In the genomic region with DNA sequence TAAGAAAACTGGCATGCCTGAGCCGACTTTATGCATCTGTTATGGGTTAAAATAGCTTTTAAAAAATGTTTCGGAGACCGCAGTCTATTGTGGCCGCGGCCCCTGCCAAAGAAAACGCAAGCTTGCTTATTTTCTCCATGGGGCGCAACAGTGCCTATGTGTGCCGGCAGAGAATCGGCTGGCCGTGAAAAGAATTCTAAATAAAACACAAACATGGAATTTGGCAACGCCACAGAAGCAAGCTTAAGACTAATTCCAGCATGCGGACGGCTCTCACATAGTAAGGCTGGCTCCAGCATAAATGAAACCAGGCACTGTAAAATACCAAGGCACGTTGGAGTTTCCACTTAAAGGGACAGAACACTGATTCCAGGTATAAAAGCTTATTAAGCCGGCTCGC, we compare ENCODE assay signal across 14 cellular contexts. TPM values are rescaled to one million over a fixed set of nuclear protein-coding genes. Genes with fewer than 3 reads are reported as not detected.
A peak's percentile ranks its signal among the peaks of the same experiment; 100 is the strongest.
DNase-seq lines count a peak whose midpoint lies in the region; ATAC-seq and TF ChIP-seq lines count a peak whose summit lies in the region.
"Had no signal": no experiment of that assay in that cellular context is flagged by ENCODE, and none has a peak within 500 bp of the region (broad histone marks: within the 10 kb centered on the region; RNA-seq: fewer than 3 reads in every experiment).

No MANE protein-coding gene starts in this region.

- H4K20me1 ChIP-seq in PC-9 (ENCODE audit: insufficient read depth) = no peaks in the 10 kb centered on the region

- peak overlapping the region; percentile 55 for H3K4me3 Mint-ChIP-seq in activated T-cell treated with anti-CD3 and anti-CD28 coated beads, Interleukin-2, amount 50 U/mL, for 24 hours
- H3K4me3 Mint-ChIP-seq in activated naive CD8-positive, alpha-beta T cell treated with anti-CD3 and anti-CD28 coated beads, Interleukin-2, amount 10 ng/mL, durations not matched to agents 7 days and 5 days = peak overlapping the region; percentile 78
- H3K4me3 Mint-ChIP-seq: activated B cell treated with CpG ODN at 0.5 μM for 24 hours had no signal

- no peaks in the 10 kb centered on the region for H3K9me2 ChIP-seq in PC-9 (ENCODE audit: insufficient read depth)

- H3F3A ChIP-seq in PC-9 (ENCODE audit: insufficient read depth, low read depth) = no peaks in the 10 kb centered on the region

- peaks cover 94% of the 10 kb centered on the region for H3K4me1 Mint-ChIP-seq in activated T-cell treated with anti-CD3 and anti-CD28 coated beads, Interleukin-2, amount 50 U/mL, for 24 hours (ENCODE audit: low read depth)
- peaks cover 78% of the 10 kb centered on the region for H3K4me1 Mint-ChIP-seq in activated naive CD8-positive, alpha-beta T cell treated with anti-CD3 and anti-CD28 coated beads, Interleukin-2, amount 10 ng/mL, durations not matched to agents 7 days and 5 days
- H3K4me1 Mint-ChIP-seq: activated B cell treated with CpG ODN at 0.5 μM for 24 hours had no signal

- peak overlapping the region; percentile 42 for H3K27ac ChIP-seq in foreskin keratinocyte
- no peak overlapping the region for H3K27ac ChIP-seq in stomach smooth muscle (ENCODE audit: low read length)
- H3K27ac ChIP-seq in PC-9 = no peak overlapping the region
- H3K27ac ChIP-seq: BLaER1 treated with 17β-estradiol and CSF1 and Interleukin-3, amounts not matched to agents 10 nM and 100 nM; left lung; vagina had no signal

- H3K36me3 Mint-ChIP-seq in activated T-cell treated with anti-CD3 and anti-CD28 coated beads, Interleukin-2, amount 50 U/mL, for 24 hours (ENCODE audit: low read depth) = peaks cover 62% of the 10 kb centered on the region
- peaks cover 27% of the 10 kb centered on the region for H3K36me3 Mint-ChIP-seq in activated naive CD8-positive, alpha-beta T cell treated with anti-CD3 and anti-CD28 coated beads, Interleukin-2, amount 10 ng/mL, durations not matched to agents 7 days and 5 days

- H3K36me3 ChIP-seq in stomach smooth muscle (ENCODE audit: control insufficient read depth in 2 of 2, insufficient read depth in 2 of 2, low read length in 2 of 2) (no peaks in the 10 kb centered on the region), PC-9 (ENCODE audit: low read depth) (no peaks in the 10 kb centered on the region)
- H3K36me3 ChIP-seq: left lung, vagina had no signal

- no peak for DNase-seq in activated T-cell treated with anti-CD3 and anti-CD28 coated beads, Interleukin-2, amount 50 U/mL, for 24 hours
- no peak for DNase-seq in activated T-cell treated with anti-CD3 and anti-CD28 coated beads for 4 hours
- DNase-seq in activated naive CD8-positive, alpha-beta T cell treated with anti-CD3 and anti-CD28 coated beads, Interleukin-2, amount 10 ng/mL, durations not matched to agents 7 days and 5 days = no peak
- DNase-seq in foreskin keratinocyte = no peak
- no peak for DNase-seq in NOMO-1 (lab: John Stamatoyannopoulos, UW; ENCODE audit: unreplicated experiment in 2 of 2)
- no peak for DNase-seq in PC-9
- DNase-seq: activated B cell treated with CpG ODN at 0.5 μM for 24 hours; NCI-H510A treated with DMSO at 0.1 percent for 48 hours; stimulated activated CD4-positive, alpha-beta T cell treated with anti-CD3 and anti-CD28 coated beads, Interleukin-1b, Interleukin-23, amount 100 ng/mL, for 48 hours had no signal

- TF ChIP-seq CTCF in foreskin keratinocyte (conservative IDR thresholded peaks at IDR 0.05) (no peak), PC-9 (conservative IDR thresholded peaks at IDR 0.05) (no peak)

- no peaks in the 10 kb centered on the region for H3K9me3 Mint-ChIP-seq in activated T-cell treated with anti-CD3 and anti-CD28 coated beads, Interleukin-2, amount 50 U/mL, for 24 hours
- H3K9me3 Mint-ChIP-seq in activated naive CD8-positive, alpha-beta T cell treated with anti-CD3 and anti-CD28 coated beads, Interleukin-2, amount 10 ng/mL, durations not matched to agents 7 days and 5 days = no peaks in the 10 kb centered on the region
- H3K9me3 Mint-ChIP-seq: activated B cell treated with CpG ODN at 0.5 μM for 24 hours had no signal

- peak overlapping the region; percentile 95 for H3K27ac Mint-ChIP-seq in activated T-cell treated with anti-CD3 and anti-CD28 coated beads, Interleukin-2, amount 50 U/mL, for 24 hours
- H3K27ac Mint-ChIP-seq in activated naive CD8-positive, alpha-beta T cell treated with anti-CD3 and anti-CD28 coated beads, Interleukin-2, amount 10 ng/mL, durations not matched to agents 7 days and 5 days = peak overlapping the region; percentile 57
- H3K27ac Mint-ChIP-seq: activated B cell treated with CpG ODN at 0.5 μM for 24 hours had no signal

- intact Hi-C loops in PC-9 (cut with micrococcal nuclease; ENCODE audit: unreplicated experiment) = no loop called here

- H3K9me3 ChIP-seq in stomach smooth muscle (ENCODE audit: control insufficient read depth in 2 of 2, low read length in 2 of 2) (no peaks in the 10 kb centered on the region), PC-9 (ENCODE audit: insufficient read depth, low read depth) (no peaks in the 10 kb centered on the region)
- H3K9me3 ChIP-seq: BLaER1 treated with 17β-estradiol and CSF1 and Interleukin-3, amounts not matched to agents 10 nM and 100 nM; left lung; vagina had no signal

- H3K4me3 ChIP-seq in stomach smooth muscle (ENCODE audit: low read length in 2 of 2) = peak overlapping the region; percentile 26 to 66
- H3K4me3 ChIP-seq in PC-9 = no peak overlapping the region
- H3K4me3 ChIP-seq: BLaER1 treated with 17β-estradiol and CSF1 and Interleukin-3, amounts not matched to agents 10 nM and 100 nM; left lung had no signal

- H3K27me3 Mint-ChIP-seq in activated T-cell treated with anti-CD3 and anti-CD28 coated beads, Interleukin-2, amount 50 U/mL, for 24 hours = no peaks in the 10 kb centered on the region
- H3K27me3 Mint-ChIP-seq in activated naive CD8-positive, alpha-beta T cell treated with anti-CD3 and anti-CD28 coated beads, Interleukin-2, amount 10 ng/mL, durations not matched to agents 7 days and 5 days = no peaks in the 10 kb centered on the region
- H3K27me3 Mint-ChIP-seq: activated B cell treated with CpG ODN at 0.5 μM for 24 hours had no signal

- ATAC-seq in activated naive CD8-positive, alpha-beta T cell treated with anti-CD3 and anti-CD28 coated beads, Interleukin-2, amount 10 ng/mL, durations not matched to agents 7 days and 5 days (ENCODE audit: low read depth) = no peak
- ATAC-seq in foreskin keratinocyte (no peak), GM19351 (IDR thresholded peaks at IDR 0.05; ENCODE audit: unreplicated experiment) (no peak)
- ATAC-seq: left lung had no signal

- no peak overlapping the region for H2AFZ ChIP-seq in PC-9

- POLR2A ChIA-PET in activated naive CD8-positive, alpha-beta T cell treated with anti-CD3 and anti-CD28 coated beads, Interleukin-2, amount 10 ng/mL, durations not matched to agents 7 days and 5 days (lab: Charles Lee) = interaction anchor here (0.7 to 2.5 kb wide), 10 partner anchors 10 to 57 kb away, joined by 3 to 9 read pairs (median 4); a partner anchor contains a TSS
- POLR2A ChIA-PET in PC-9 (lab: Charles Lee; ENCODE audit: unreplicated experiment) = no interaction called here

- H3K27me3 ChIP-seq in foreskin keratinocyte (no peaks in the 10 kb centered on the region), stomach smooth muscle (ENCODE audit: control insufficient read depth in 1 of 2, insufficient read depth in 2 of 2, low read length in 2 of 2) (no peaks in the 10 kb centered on the region), PC-9 (ENCODE audit: insufficient read depth, low read depth) (peaks cover 51% of the 10 kb centered on the region)
- H3K27me3 ChIP-seq: BLaER1 treated with 17β-estradiol and CSF1 and Interleukin-3, amounts not matched to agents 10 nM and 100 nM; vagina had no signal

- CTCF ChIA-PET in PC-9 (lab: Charles Lee) = no interaction called here

- H3K9ac ChIP-seq in stomach smooth muscle (ENCODE audit: low read length in 2 of 2) = peak overlapping the region; percentile 13 to 27
- H3K9ac ChIP-seq: BLaER1 treated with 17β-estradiol and CSF1 and Interleukin-3, amounts not matched to agents 10 nM and 100 nM had no signal

- BruUV-seq in PC-9 (replicated peaks; lab: Mats Ljungman, UMichigan) = no TSS peak

- no peaks in the 10 kb centered on the region for H3K79me2 ChIP-seq in PC-9 (ENCODE audit: low read depth)

- H3K4me1 ChIP-seq in foreskin keratinocyte = peaks cover 36% of the 10 kb centered on the region
- peaks cover 13% of the 10 kb centered on the region for H3K4me1 ChIP-seq in stomach smooth muscle (ENCODE audit: control insufficient read depth, insufficient read depth, low read length)
- H3K4me1 ChIP-seq in PC-9 (replicated peaks; ENCODE audit: insufficient read depth) = no peaks in the 10 kb centered on the region
- H3K4me1 ChIP-seq: left lung had no signal

- no peak overlapping the region for H3K4me2 ChIP-seq in PC-9
- H3K4me2 ChIP-seq: BLaER1 treated with 17β-estradiol and CSF1 and Interleukin-3, amounts not matched to agents 10 nM and 100 nM had no signal

RNA-seq across cellular contexts. Expression of a gene that starts 56.7 kb away (rescaled TPM):
- total RNA-seq in activated naive CD8-positive, alpha-beta T cell treated with anti-CD3 and anti-CD28 coated beads, Interleukin-2, amount 10 ng/mL, durations not matched to agents 7 days and 5 days = 100 to 1,000 TPM in 1 of 2 experiments, 10 to 100 TPM in 1; 99.5 to 104 TPM
- 15.4 and 16.3 TPM in 2 replicates for total RNA-seq in foreskin keratinocyte
- polyA plus RNA-seq in foreskin keratinocyte = 3.8 and 4.4 TPM in 2 replicates
- not detected in 2 replicates for total RNA-seq in PC-9 (2021)

Comparison
In these comparisons a context has a peak if more than half of its experiments do, and no peak if none do; other contexts are left out.
1. RNA of a gene that starts 56.7 kb away (total RNA-seq): 99.5 to 104 TPM in activated naive CD8-positive, alpha-beta T cell treated with anti-CD3 and anti-CD28 coated beads, Interleukin-2, amount 10 ng/mL, durations not matched to agents 7 days and 5 days and 15.4 to 16.3 TPM in foreskin keratinocyte; not detected in PC-9; every median in the first group is over 10 times any median in the second.